Comparison of ENCODE assay signal across 20 cellular contexts in the genomic region with DNA sequence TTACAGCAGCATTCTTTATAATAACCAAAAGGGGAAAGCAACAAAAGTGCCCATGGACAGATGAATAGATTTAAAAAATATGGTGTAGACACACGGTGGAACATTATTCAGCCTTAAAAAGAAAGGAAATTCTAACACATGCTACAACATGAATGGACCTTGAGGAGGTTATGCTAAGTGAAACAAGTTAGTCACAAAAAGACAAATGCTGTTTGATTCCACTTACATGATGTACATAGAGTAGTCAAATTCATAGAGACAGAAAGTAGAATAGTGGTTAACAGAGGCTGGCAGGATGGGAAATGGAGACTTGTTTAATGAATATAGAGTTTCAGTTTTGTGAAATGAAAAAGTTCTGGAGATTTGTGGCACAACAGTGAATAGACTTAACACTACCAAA.
DNase-seq lines count a peak whose midpoint lies in the region; ATAC-seq, FAIRE-seq and TF ChIP-seq lines count a peak whose summit lies in the region.
"Had no signal": no experiment of that assay in that cellular context is flagged by ENCODE, and none has a peak within 500 bp of the region (broad histone marks: within the 10 kb centered on the region; RNA-seq: fewer than 3 reads in every experiment).

No MANE protein-coding gene starts in this region.

- no peak overlapping the region for H3K27ac ChIP-seq in keratinocyte (ENCODE audit: control insufficient read depth, insufficient read depth, low read length)
- H3K27ac ChIP-seq in body of pancreas = no peak overlapping the region
- H3K27ac ChIP-seq: 22Rv1, A549, C4-2B, GM23248, HL-60 had no signal

- no peaks in the 10 kb centered on the region for H3K4me1 Mint-ChIP-seq in activated CD4-positive, alpha-beta T cell treated with anti-CD3 and anti-CD28 coated beads for 36 hours
- no peaks in the 10 kb centered on the region for H3K4me1 Mint-ChIP-seq in osteocyte (ENCODE audit: unreplicated experiment)

- H3K9ac ChIP-seq in keratinocyte (ENCODE audit: control insufficient read depth, extremely low read depth, insufficient read depth, low read length) = no peak overlapping the region
- H3K9ac ChIP-seq: GM23248 had no signal

- POLR2A ChIA-PET in activated CD4-positive, alpha-beta T cell treated with anti-CD3 and anti-CD28 coated beads for 36 hours (lab: Charles Lee) = no interaction called here

- H3K79me2 ChIP-seq in keratinocyte (ENCODE audit: control insufficient read depth, insufficient read depth, low read length) = no peaks in the 10 kb centered on the region

- no peaks in the 10 kb centered on the region for H3K36me3 ChIP-seq in bronchial epithelial cell (ENCODE audit: control insufficient read depth, insufficient read depth, low read length)
- no peaks in the 10 kb centered on the region for H3K36me3 ChIP-seq in keratinocyte (ENCODE audit: control insufficient read depth in 2 of 2, extremely low read depth in 1 of 2, insufficient read depth in 2 of 2, low read length in 2 of 2)
- H3K36me3 ChIP-seq in body of pancreas (replicated peaks in 1 of 2; ENCODE audit: insufficient read depth in 1 of 2, low read depth in 2 of 2) = no peaks in the 10 kb centered on the region
- H3K36me3 ChIP-seq: HAP-1 had no signal

- H3K27me3 ChIP-seq in bronchial epithelial cell (ENCODE audit: control insufficient read depth, insufficient read depth, low read length) (no peaks in the 10 kb centered on the region), keratinocyte (ENCODE audit: control insufficient read depth, extremely low read depth, insufficient read depth, low read length) (no peaks in the 10 kb centered on the region), body of pancreas (no peaks in the 10 kb centered on the region)

- ATAC-seq in activated CD4-positive, alpha-beta T cell treated with anti-CD3 and anti-CD28 coated beads for 36 hours = peak; percentile 47
- ATAC-seq in body of pancreas = no peak
- ATAC-seq: A549 had no signal

- no peaks in the 10 kb centered on the region for H3K27me3 Mint-ChIP-seq in activated CD4-positive, alpha-beta T cell treated with anti-CD3 and anti-CD28 coated beads for 36 hours
- no peaks in the 10 kb centered on the region for H3K27me3 Mint-ChIP-seq in osteocyte (ENCODE audit: unreplicated experiment)

- no peaks in the 10 kb centered on the region for H3K36me3 Mint-ChIP-seq in activated CD4-positive, alpha-beta T cell treated with anti-CD3 and anti-CD28 coated beads for 36 hours (ENCODE audit: low read depth)
- no peaks in the 10 kb centered on the region for H3K36me3 Mint-ChIP-seq in osteocyte (ENCODE audit: unreplicated experiment)

- FAIRE-seq in bronchial epithelial cell (lab: Jason Lieb, UNC) = no peak
- FAIRE-seq in keratinocyte (lab: Jason Lieb, UNC) = peak; percentile 46
- FAIRE-seq: A549, D721Med, G401.6, GM12892, GM18507 had no signal

- no peak overlapping the region for H3K4me3 ChIP-seq in GM12865 (ENCODE audit: low read depth, low read length)
- no peak overlapping the region for H3K4me3 ChIP-seq in bronchial epithelial cell (ENCODE audit: low read depth, low read length)
- no peak overlapping the region for H3K4me3 ChIP-seq in keratinocyte (ENCODE audit: control insufficient read depth in 2 of 3, extremely low read depth in 1 of 3, insufficient read depth in 2 of 3, low read depth in 1 of 3, low read length in 3 of 3)
- H3K4me3 ChIP-seq in body of pancreas = no peak overlapping the region
- H3K4me3 ChIP-seq: A549, GM23248, HAP-1 had no signal

- intact Hi-C loops in activated CD4-positive, alpha-beta T cell treated with anti-CD3 and anti-CD28 coated beads for 36 hours (cut with DNase I, micrococcal nuclease) = loop anchor here in 1 of 2 experiments (2.0 kb wide), 1 partner anchor 51 kb away; no protein-coding TSS in a partner anchor
- intact Hi-C loops in body of pancreas (cut with DNase I) = no loop called here

- no peak overlapping the region for H3K4me3 Mint-ChIP-seq in activated CD4-positive, alpha-beta T cell treated with anti-CD3 and anti-CD28 coated beads for 36 hours
- H3K4me3 Mint-ChIP-seq in osteocyte (ENCODE audit: unreplicated experiment) = no peak overlapping the region
- H3K4me3 Mint-ChIP-seq: CD4-positive, alpha-beta T cell had no signal

- TF ChIP-seq CTCF in GM12865 (IDR thresholded peaks at IDR 0.05; ENCODE audit: insufficient read depth, low read depth, low read length, missing control alignments) (no peak), bronchial epithelial cell (IDR thresholded peaks at IDR 0.05; ENCODE audit: insufficient read depth, low read length, severe bottlenecking) (no peak), keratinocyte (optimal IDR thresholded peaks at IDR 0.05 in 1 of 3, IDR thresholded peaks at IDR 0.05 in 1 of 3, conservative IDR thresholded peaks at IDR 0.05 in 1 of 3; ENCODE audit: extremely low read depth in 1 of 3, insufficient read depth in 2 of 3, low read length in 3 of 3) (no peak), body of pancreas (IDR thresholded peaks at IDR 0.05) (no peak), osteocyte (IDR thresholded peaks at IDR 0.05) (no peak)

- dilution Hi-C loops in keratinocyte (cut with MboI; ENCODE audit: extremely low pct_ligation_motif_present, low sequenced_read_pairs) = no loop called here

- peaks cover 9% of the 10 kb centered on the region for H3K4me1 ChIP-seq in keratinocyte (ENCODE audit: control insufficient read depth, extremely low read depth, insufficient read depth, low read length)
- H3K4me1 ChIP-seq in body of pancreas = no peaks in the 10 kb centered on the region
- H3K4me1 ChIP-seq: A549, Caco-2, HAP-1 had no signal

- no peaks in the 10 kb centered on the region for H4K20me1 ChIP-seq in keratinocyte (ENCODE audit: control insufficient read depth, extremely low read depth, insufficient read depth, low read length)

- H3K27ac Mint-ChIP-seq in activated CD4-positive, alpha-beta T cell treated with anti-CD3 and anti-CD28 coated beads for 36 hours = no peak overlapping the region
- no peak overlapping the region for H3K27ac Mint-ChIP-seq in osteocyte (ENCODE audit: unreplicated experiment)
- H3K27ac Mint-ChIP-seq: CD4-positive, alpha-beta T cell had no signal

- no peak for TF ChIP-seq POLR2A in body of pancreas (IDR thresholded peaks at IDR 0.05)

- DNase-seq in activated CD4-positive, alpha-beta T cell treated with anti-CD3 and anti-CD28 coated beads for 36 hours = no peak
- DNase-seq in activated CD4-positive, alpha-beta T cell treated with anti-CD3 and anti-CD28 coated beads for 4 hours = no peak
- DNase-seq in GM12865 (ENCODE audit: low read depth) (peak; percentile 20), bronchial epithelial cell (ENCODE audit: low read depth) (peak; percentile 63), keratinocyte (ENCODE audit: low read depth, low spot score) (no peak), body of pancreas (no peak), osteocyte (ENCODE audit: extremely low spot score, unreplicated experiment) (no peak)
- DNase-seq: AML-193; Caco-2; CD4-positive, alpha-beta T cell; GM23248 had no signal

- H3K4me2 ChIP-seq in keratinocyte (ENCODE audit: control insufficient read depth, extremely low read depth, insufficient read depth, low read depth, low read length) = no peak overlapping the region
- H3K4me2 ChIP-seq: A549 had no signal

- no peaks in the 10 kb centered on the region for H3K9me1 ChIP-seq in keratinocyte (ENCODE audit: control insufficient read depth, extremely low read depth, insufficient read depth, low read length)

- H3K9me3 ChIP-seq in keratinocyte (ENCODE audit: control insufficient read depth, low read depth, low read length) (no peaks in the 10 kb centered on the region), body of pancreas (no peaks in the 10 kb centered on the region)
- H3K9me3 ChIP-seq: A549, Caco-2, HAP-1 had no signal

- WGBS in body of pancreas, 2 donors = 68 to 72% methylated on average over 1 of the region's 1 CpG

- peak overlapping the region; percentile 10 for H2AFZ ChIP-seq in keratinocyte (ENCODE audit: control insufficient read depth, low read length)
- H2AFZ ChIP-seq: GM23248 had no signal

- H3K9me3 Mint-ChIP-seq in activated CD4-positive, alpha-beta T cell treated with anti-CD3 and anti-CD28 coated beads for 36 hours (ENCODE audit: low read depth) = no peaks in the 10 kb centered on the region
- no peaks in the 10 kb centered on the region for H3K9me3 Mint-ChIP-seq in osteocyte (ENCODE audit: unreplicated experiment)
- H3K9me3 Mint-ChIP-seq: CD4-positive, alpha-beta T cell had no signal

- CTCF ChIA-PET in activated CD4-positive, alpha-beta T cell treated with anti-CD3 and anti-CD28 coated beads for 36 hours (lab: Charles Lee) = no interaction called here

Comparison
In these comparisons a context has a peak if more than half of its experiments do, and no peak if none do; other contexts are left out.
1. DNase-seq: peak in GM12865 (single experiment) and bronchial epithelial cell (single experiment); none in activated CD4-positive, alpha-beta T cell treated with anti-CD3 and anti-CD28 coated beads for 36 hours (single experiment), activated CD4-positive, alpha-beta T cell treated with anti-CD3 and anti-CD28 coated beads for 4 hours (0 of 2), keratinocyte (single experiment), body of pancreas (0 of 4) and osteocyte (single experiment).